ENCODE assay signal across 11 cellular contexts in genomic region chrX:111329370-111329769, GRCh38. TPM values are rescaled to one million over a fixed set of nuclear protein-coding genes. Genes with fewer than 3 reads are reported as not detected.
"Had no signal": no experiment of that assay in that cellular context is flagged by ENCODE, and none has a peak within 500 bp of the region (broad histone marks: within the 10 kb centered on the region; RNA-seq: fewer than 3 reads in every experiment).

No MANE protein-coding gene starts in this region.

- H3K4me3 Mint-ChIP-seq: IgD-negative memory B cell had no signal

- H3K27ac ChIP-seq: HL-60, KMS-11 had no signal

- H3K27ac Mint-ChIP-seq: IgD-negative memory B cell had no signal

- ATAC-seq: HepG2, K562 had no signal

- H3K4me1 Mint-ChIP-seq: IgD-negative memory B cell had no signal

- H3K4me3 ChIP-seq: K562 had no signal

- FAIRE-seq: HepG2, HTR-8/SVneo, K562 had no signal

- H3K9ac ChIP-seq: KMS-11 had no signal

- H3K4me2 ChIP-seq: KMS-11 had no signal

- DNase-seq: IMR-90, KBM-7, KG1 had no signal

RNA-seq across cellular contexts. Expression of gene CAPN6, which starts 59.1 kb away (rescaled TPM):
- total RNA-seq: HepG2, HT-29, HT1080, IMR-90, K562 had no signal
- polyA plus RNA-seq: HepG2, IgD-negative memory B cell, IMR-90 had no signal
